Comparison of ENCODE assay signal across 17 cellular contexts in the genomic region with DNA sequence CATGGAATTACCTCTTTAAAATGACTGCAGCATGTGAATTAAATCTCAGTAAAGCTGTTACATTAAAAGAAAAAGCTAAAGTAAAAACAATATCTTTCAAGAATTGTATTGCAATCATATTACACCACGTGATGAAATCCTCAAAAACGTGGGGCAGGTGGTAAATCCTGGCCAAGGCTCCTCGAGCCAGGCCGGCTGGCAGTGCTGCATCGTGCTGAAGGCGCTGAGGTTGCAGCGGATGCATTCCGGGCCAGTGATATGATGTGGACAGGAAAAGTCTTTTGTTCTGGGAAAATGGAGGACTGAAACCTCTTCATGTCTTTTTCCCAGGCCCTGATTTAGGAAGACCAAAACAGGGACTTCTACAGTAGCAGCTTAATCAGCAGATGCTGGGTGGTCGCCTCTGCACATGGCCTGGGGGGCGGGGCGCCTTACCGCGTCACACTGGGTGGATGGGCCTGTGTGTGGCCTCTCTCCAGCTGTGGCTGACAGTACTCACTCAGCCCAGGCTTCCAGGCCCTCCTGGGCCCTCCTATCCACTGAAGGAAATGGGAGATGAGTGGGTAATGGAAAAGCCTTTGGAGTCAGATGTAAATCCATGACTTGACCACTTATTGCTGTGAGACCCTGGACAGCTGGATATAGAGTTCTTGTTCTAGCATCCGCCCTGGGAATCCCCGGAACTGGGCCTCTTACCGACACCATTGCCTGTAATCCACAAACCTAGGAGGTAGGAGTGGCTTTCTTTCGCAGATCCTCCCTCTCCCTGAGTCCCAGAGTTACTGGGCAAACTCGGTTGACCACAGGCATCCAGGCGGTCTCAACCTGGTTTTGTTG. TPM values are rescaled to one million over a fixed set of nuclear protein-coding genes. Genes with fewer than 3 reads are reported as not detected.
DNase-seq lines count a peak whose midpoint lies in the region; ATAC-seq and TF ChIP-seq lines count a peak whose summit lies in the region.
"Had no signal": no experiment of that assay in that cellular context is flagged by ENCODE, and none has a peak within 500 bp of the region (broad histone marks: within the 10 kb centered on the region; RNA-seq: fewer than 3 reads in every experiment).

No MANE protein-coding gene starts in this region.

- ATAC-seq in sciatic nerve (no peak), GM21447 (IDR thresholded peaks at IDR 0.05; ENCODE audit: unreplicated experiment) (no peak)
- ATAC-seq: activated CD4-positive, CD25-positive, alpha-beta regulatory T cell treated with anti-CD3 and anti-CD28 coated beads, Interleukin-2, amount 50 U/mL, for 24 hours had no signal

- no peaks in the 10 kb centered on the region for H4K20me1 ChIP-seq in smooth muscle cell (ENCODE audit: low read depth)

- no peaks in the 10 kb centered on the region for H3K79me2 ChIP-seq in smooth muscle cell (ENCODE audit: low read depth)

- WGBS in smooth muscle cell (ENCODE audit: low lambda C conversion rate): 47% methylated on average over 19 of the region's 19 CpGs

- no peak overlapping the region for H3K4me3 ChIP-seq in smooth muscle cell
- H3K4me3 ChIP-seq: esophagus squamous epithelium, left ventricle myocardium inferior, psoas muscle had no signal

- no peaks in the 10 kb centered on the region for H3K27me3 ChIP-seq in smooth muscle cell (ENCODE audit: low read depth)
- H3K27me3 ChIP-seq: esophagus squamous epithelium had no signal

- H3K27ac ChIP-seq in smooth muscle cell (ENCODE audit: low read depth): peak overlapping the region; percentile 70
- H3K27ac ChIP-seq: esophagus squamous epithelium, left ventricle myocardium inferior, psoas muscle had no signal

- no peak for TF ChIP-seq CTCF in smooth muscle cell (IDR thresholded peaks at IDR 0.05; ENCODE audit: borderline replicate concordance, insufficient read depth, poor library complexity, severe bottlenecking)

- H3K36me3 ChIP-seq in smooth muscle cell (ENCODE audit: low read depth): no peaks in the 10 kb centered on the region

- peak overlapping the region; percentile 7 for H3K4me2 ChIP-seq in smooth muscle cell

- no peaks in the 10 kb centered on the region for H3K9me3 ChIP-seq in smooth muscle cell (replicated peaks; ENCODE audit: low read depth)
- H3K9me3 ChIP-seq: esophagus squamous epithelium, left ventricle myocardium inferior, psoas muscle had no signal

- peak overlapping the region; percentile 25 for H3K9ac ChIP-seq in smooth muscle cell (ENCODE audit: low read depth)

- DNase-seq in activated gamma-delta T cell (lab: John Stamatoyannopoulos, UW) (peak; percentile 5), activated gamma-delta T cell treated with Interleukin-2 at 50 U/mL for 16 hours (no peak), astrocyte of the hippocampus (ENCODE audit: low read depth, low spot score) (peak; percentile 81), left kidney (ENCODE audit: low read depth, low spot score) (peak; percentile 67), smooth muscle cell (lab: John Stamatoyannopoulos, UW; ENCODE audit: unreplicated experiment) (no peak), sciatic nerve (ENCODE audit: low spot score) (no peak)
- DNase-seq in activated CD8-positive, alpha-beta memory T cell treated with anti-CD3 and anti-CD28 coated beads, Interleukin-2, amount 50 U/mL, for 48 hours: no peak
- DNase-seq: activated effector memory CD4-positive, alpha-beta T cell treated with anti-CD3 and anti-CD28 coated beads, Interleukin-2, amount 50 U/mL, for 16 hours; CD4-positive, CD25-positive, alpha-beta regulatory T cell; esophagus squamous epithelium; left ventricle myocardium inferior; NCI-H1417; psoas muscle; Right ventricle myocardium superior had no signal

- peaks cover 18% of the 10 kb centered on the region for H3K4me1 ChIP-seq in smooth muscle cell (ENCODE audit: low read depth)
- H3K4me1 ChIP-seq: left ventricle myocardium inferior, psoas muscle had no signal

- intact Hi-C loops in sciatic nerve (cut with DNase I): no loop called here

- no peaks in the 10 kb centered on the region for H3F3A ChIP-seq in smooth muscle cell (ENCODE audit: low read depth)

- no peak overlapping the region for H2AFZ ChIP-seq in smooth muscle cell (ENCODE audit: low read depth)

RNA-seq across cellular contexts. Expression of a gene that starts 45.1 kb away (rescaled TPM):
- total RNA-seq in smooth muscle cell: 1.1 TPM in 1 of 2 replicates, not detected in the other
- polyA plus RNA-seq in smooth muscle cell: 0.44 and 0.85 TPM in 2 replicates
- not detected for total RNA-seq in sciatic nerve
- total RNA-seq: CD4-positive, CD25-positive, alpha-beta regulatory T cell; left ventricle myocardium inferior; LHCN-M2; Right ventricle myocardium superior had no signal

Comparison
In these comparisons a context has a peak if more than half of its experiments do, and no peak if none do; other contexts are left out.
1. DNase-seq: peak in activated gamma-delta T cell (single experiment), astrocyte of the hippocampus (single experiment) and left kidney (single experiment); none in activated gamma-delta T cell treated with Interleukin-2 at 50 U/mL for 16 hours (single experiment), smooth muscle cell (single experiment), sciatic nerve (single experiment) and activated CD8-positive, alpha-beta memory T cell treated with anti-CD3 and anti-CD28 coated beads, Interleukin-2, amount 50 U/mL, for 48 hours (single experiment).